In the genomic region with DNA sequence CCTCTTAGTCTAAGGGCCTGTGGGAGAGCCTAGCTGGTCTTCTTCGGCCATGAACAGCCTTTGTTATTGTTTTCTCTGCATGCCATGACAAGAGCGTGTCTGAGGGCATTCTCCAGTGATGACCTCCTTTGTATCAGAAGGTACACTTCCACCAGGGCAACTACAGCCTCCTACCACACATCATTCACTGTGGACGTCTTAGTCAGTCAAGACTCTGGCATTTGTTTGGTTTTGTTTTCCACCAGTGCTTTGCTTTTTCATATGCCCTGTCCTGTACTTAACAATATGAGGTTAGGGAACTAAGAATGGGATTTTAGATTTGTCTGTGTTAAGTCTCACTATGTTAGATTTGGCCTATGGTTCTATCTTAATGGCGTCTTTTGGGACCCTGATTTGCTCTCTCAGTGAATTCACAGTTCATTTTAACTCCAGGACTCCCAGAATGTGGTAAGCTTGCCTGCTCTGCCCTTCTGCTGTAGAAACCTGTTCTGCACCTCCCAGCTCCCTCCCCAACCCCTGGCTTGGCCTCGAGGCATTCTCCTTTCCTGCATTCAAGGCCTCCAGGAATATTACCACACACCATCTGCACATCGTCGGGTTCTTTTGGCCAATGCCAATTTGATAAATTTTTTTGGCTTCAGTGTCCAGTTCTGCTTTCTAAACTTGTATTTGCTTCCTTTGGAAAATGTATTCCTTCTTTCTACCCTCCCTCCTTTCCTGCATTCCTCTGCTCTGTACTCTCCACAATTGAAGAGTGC, we compare ENCODE assay signal across 20 cellular contexts. TPM values are rescaled to one million over a fixed set of nuclear protein-coding genes. Genes with fewer than 3 reads are reported as not detected.
A peak's percentile ranks its signal among the peaks of the same experiment; 100 is the strongest.
DNase-seq lines count a peak whose midpoint lies in the region; ATAC-seq, FAIRE-seq and TF ChIP-seq lines count a peak whose summit lies in the region.
"Had no signal": no experiment of that assay in that cellular context is flagged by ENCODE, and none has a peak within 500 bp of the region (broad histone marks: within the 10 kb centered on the region; RNA-seq: fewer than 3 reads in every experiment).

No MANE protein-coding gene starts in this region.

- H3K9me2 ChIP-seq in GM23338 (ENCODE audit: insufficient read depth): peaks cover 9% of the 10 kb centered on the region; the same call in 1 of the 2 replicates

- peaks cover 19 to 23% of the 10 kb centered on the region in 2 donors for H3K4me1 Mint-ChIP-seq in natural killer cell treated with Interleukin-12 subunit alpha and Interleukin-12 subunit beta and Interleukin-15 and Interleukin-18, amount 100 ng/mL, for 72 hours (ENCODE audit: low read depth in 2 of 2)
- H3K4me1 Mint-ChIP-seq in natural killer cell: peaks cover 8 to 9% of the 10 kb centered on the region in 2 donors
- H3K4me1 Mint-ChIP-seq in GM23338: no peaks in the 10 kb centered on the region

- WGBS in body of pancreas, 2 donors: 55 to 65% methylated on average over 6 to 7 of the region's 7 CpGs
- 62 to 76% (median 69%) methylated on average over 7 of the region's 7 CpGs for WGBS in stomach, 5 donors

- H3K4me2 ChIP-seq in keratinocyte (ENCODE audit: control insufficient read depth, extremely low read depth, insufficient read depth, low read depth, low read length) (peak overlapping the region; percentile 13), GM23338 (no peak overlapping the region)

- H3K36me3 ChIP-seq in body of pancreas (replicated peaks in 1 of 2; ENCODE audit: insufficient read depth in 1 of 2, low read depth in 2 of 2) (no peaks in the 10 kb centered on the region), keratinocyte (ENCODE audit: control insufficient read depth in 2 of 2, extremely low read depth in 1 of 2, insufficient read depth in 2 of 2, low read length in 2 of 2) (no peaks in the 10 kb centered on the region), stomach (no peaks in the 10 kb centered on the region), GM23338 (ENCODE audit: insufficient read depth) (no peaks in the 10 kb centered on the region)
- H3K36me3 ChIP-seq: esophagus squamous epithelium, ovary had no signal

- intact Hi-C loops in natural killer cell (cut with micrococcal nuclease): no loop called here
- intact Hi-C loops in body of pancreas (cut with DNase I): no loop called here
- intact Hi-C loops in stomach (cut with DNase I; ENCODE audit: low total_unique reads): no loop called here

- H3K4me1 ChIP-seq in body of pancreas: peaks cover 51% of the 10 kb centered on the region
- H3K4me1 ChIP-seq in keratinocyte (ENCODE audit: control insufficient read depth, extremely low read depth, insufficient read depth, low read length): peaks cover 29% of the 10 kb centered on the region
- peaks cover 4 to 47% (median 27%) of the 10 kb centered on the region in 4 donors for H3K4me1 ChIP-seq in stomach
- H3K4me1 ChIP-seq in GM23338 (ENCODE audit: insufficient read depth): no peaks in the 10 kb centered on the region

- H3K9me1 ChIP-seq in keratinocyte (ENCODE audit: control insufficient read depth, extremely low read depth, insufficient read depth, low read length): no peaks in the 10 kb centered on the region

- no peak overlapping the region for H3K4me3 ChIP-seq in body of pancreas
- H3K4me3 ChIP-seq in keratinocyte (ENCODE audit: control insufficient read depth in 2 of 3, extremely low read depth in 1 of 3, insufficient read depth in 2 of 3, low read depth in 1 of 3, low read length in 3 of 3): no peak overlapping the region
- no peak overlapping the region for H3K4me3 ChIP-seq in stomach
- H3K4me3 ChIP-seq in GM23338: no peak overlapping the region
- H3K4me3 ChIP-seq: esophagus squamous epithelium, mucosa of descending colon, ovary, testis had no signal

- H3K79me2 ChIP-seq in keratinocyte (ENCODE audit: control insufficient read depth, insufficient read depth, low read length) (no peaks in the 10 kb centered on the region), GM23338 (replicated peaks; ENCODE audit: insufficient read depth) (no peaks in the 10 kb centered on the region)

- TF ChIP-seq EP300 in stomach (IDR thresholded peaks at IDR 0.05): no peak

- ATAC-seq in natural killer cell treated with Interleukin-12 subunit alpha and Interleukin-12 subunit beta and Interleukin-15 and Interleukin-18, amount 100 ng/mL, for 72 hours: no peak
- no peak for ATAC-seq in natural killer cell
- peak; percentile 20 for ATAC-seq in body of pancreas
- ATAC-seq in GM19463 (IDR thresholded peaks at IDR 0.05; ENCODE audit: unreplicated experiment): no peak
- ATAC-seq in GM23338: no peak
- ATAC-seq: left colon, T-cell had no signal

- H3K27ac Mint-ChIP-seq in natural killer cell treated with Interleukin-12 subunit alpha and Interleukin-12 subunit beta and Interleukin-15 and Interleukin-18, amount 100 ng/mL, for 72 hours: peak overlapping the region in 1 of 2 donors; percentile 16
- no peak overlapping the region for H3K27ac Mint-ChIP-seq in natural killer cell
- no peak overlapping the region for H3K27ac Mint-ChIP-seq in GM23338
- H3K27ac Mint-ChIP-seq: T-cell had no signal

- H3K9ac ChIP-seq in keratinocyte (ENCODE audit: control insufficient read depth, extremely low read depth, insufficient read depth, low read length): no peak overlapping the region

- no peak for TF ChIP-seq CTCF in natural killer cell (IDR thresholded peaks at IDR 0.05)
- TF ChIP-seq CTCF in body of pancreas (IDR thresholded peaks at IDR 0.05): no peak
- no peak for TF ChIP-seq CTCF in keratinocyte (optimal IDR thresholded peaks at IDR 0.05 in 1 of 3, IDR thresholded peaks at IDR 0.05 in 1 of 3, conservative IDR thresholded peaks at IDR 0.05 in 1 of 3; ENCODE audit: extremely low read depth in 1 of 3, insufficient read depth in 2 of 3, low read length in 3 of 3)
- no peak for TF ChIP-seq CTCF in stomach (IDR thresholded peaks at IDR 0.05)
- TF ChIP-seq CTCF in GM23338 (conservative IDR thresholded peaks at IDR 0.05; ENCODE audit: low read depth in 2 of 2): no peak

- H3K36me3 Mint-ChIP-seq in natural killer cell treated with Interleukin-12 subunit alpha and Interleukin-12 subunit beta and Interleukin-15 and Interleukin-18, amount 100 ng/mL, for 72 hours: peaks cover 4% of the 10 kb centered on the region
- no peaks in the 10 kb centered on the region for H3K36me3 Mint-ChIP-seq in natural killer cell
- H3K36me3 Mint-ChIP-seq in GM23338 (ENCODE audit: low read depth): no peaks in the 10 kb centered on the region
- H3K36me3 Mint-ChIP-seq: T-cell had no signal

- H3K9me3 ChIP-seq in body of pancreas (no peaks in the 10 kb centered on the region), keratinocyte (ENCODE audit: control insufficient read depth, low read depth, low read length) (no peaks in the 10 kb centered on the region), stomach (no peaks in the 10 kb centered on the region)
- H3K9me3 ChIP-seq: esophagus squamous epithelium, mucosa of descending colon, ovary, testis had no signal

- peaks cover 37 to 40% of the 10 kb centered on the region in 2 donors for H3K27me3 Mint-ChIP-seq in natural killer cell treated with Interleukin-12 subunit alpha and Interleukin-12 subunit beta and Interleukin-15 and Interleukin-18, amount 100 ng/mL, for 72 hours
- peaks cover 25 to 44% of the 10 kb centered on the region in 2 donors for H3K27me3 Mint-ChIP-seq in natural killer cell (ENCODE audit: low read depth in 2 of 2)
- H3K27me3 Mint-ChIP-seq in GM23338 (ENCODE audit: insufficient read depth, low read depth, poor library complexity): peaks cover 4% of the 10 kb centered on the region

- no peaks in the 10 kb centered on the region for H3K27me3 ChIP-seq in body of pancreas
- H3K27me3 ChIP-seq in keratinocyte (ENCODE audit: control insufficient read depth, extremely low read depth, insufficient read depth, low read length): no peaks in the 10 kb centered on the region
- no peaks in the 10 kb centered on the region for H3K27me3 ChIP-seq in stomach
- no peaks in the 10 kb centered on the region for H3K27me3 ChIP-seq in GM23338 (ENCODE audit: insufficient read depth)
- H3K27me3 ChIP-seq: esophagus squamous epithelium, ovary, testis had no signal

- H4K20me1 ChIP-seq in keratinocyte (ENCODE audit: control insufficient read depth, extremely low read depth, insufficient read depth, low read length) (no peaks in the 10 kb centered on the region), GM23338 (replicated peaks; ENCODE audit: insufficient read depth) (no peaks in the 10 kb centered on the region)

- H2AFZ ChIP-seq in keratinocyte (ENCODE audit: control insufficient read depth, low read length) (no peak overlapping the region), GM23338 (no peak overlapping the region)

- no peaks in the 10 kb centered on the region for H3F3A ChIP-seq in GM23338 (replicated peaks; ENCODE audit: low read depth)

- no peak for FAIRE-seq in keratinocyte (lab: Jason Lieb, UNC)

- no peaks in the 10 kb centered on the region for H3K9me3 Mint-ChIP-seq in natural killer cell treated with Interleukin-12 subunit alpha and Interleukin-12 subunit beta and Interleukin-15 and Interleukin-18, amount 100 ng/mL, for 72 hours
- H3K9me3 Mint-ChIP-seq in natural killer cell (no peaks in the 10 kb centered on the region), GM23338 (peaks cover 3% of the 10 kb centered on the region; the same call in 1 of the 3 replicates)

- peak overlapping the region; percentile 43 for H3K4me3 Mint-ChIP-seq in natural killer cell treated with Interleukin-12 subunit alpha and Interleukin-12 subunit beta and Interleukin-15 and Interleukin-18, amount 100 ng/mL, for 72 hours
- H3K4me3 Mint-ChIP-seq in natural killer cell (no peak overlapping the region), GM23338 (no peak overlapping the region)
- H3K4me3 Mint-ChIP-seq: T-cell had no signal

- no peak for TF ChIP-seq POLR2A in body of pancreas (IDR thresholded peaks at IDR 0.05)
- no peak for TF ChIP-seq POLR2A in stomach (IDR thresholded peaks at IDR 0.05)

- no peak for DNase-seq in natural killer cell treated with Interleukin-12 subunit alpha and Interleukin-12 subunit beta and Interleukin-15 and Interleukin-18, amount 100 ng/mL, for 72 hours (ENCODE audit: low spot score)
- DNase-seq in natural killer cell (no peak), body of pancreas (peak in 2 of 4 donors; percentile 38 to 44), keratinocyte (ENCODE audit: low read depth, low spot score) (no peak), stomach (no peak), kidney glomerular epithelial cell (lab: John Stamatoyannopoulos, UW) (no peak), GM23338 (ENCODE audit: low spot score) (no peak)
- DNase-seq: activated gamma-delta T cell; esophagus squamous epithelium; Kasumi-1; left colon; mucosa of descending colon; NCI-H1417; NCI-H2171; stimulated activated CD4-positive, alpha-beta T cell treated with anti-CD3 and anti-CD28 coated beads, Interleukin-4, amount 100 ng/mL, for 1 hour; T-cell; testis had no signal

- peak overlapping the region in 2 of 4 donors; percentile 89 to 91 for H3K27ac ChIP-seq in body of pancreas
- H3K27ac ChIP-seq in keratinocyte (ENCODE audit: control insufficient read depth, insufficient read depth, low read length): peak overlapping the region; percentile 39
- H3K27ac ChIP-seq in stomach: peak overlapping the region in 3 of 5 donors; percentile 64 to 86 (median 78)
- H3K27ac ChIP-seq in GM23338 (ENCODE audit: low read depth): no peak overlapping the region
- H3K27ac ChIP-seq: testis, VCaP had no signal

- dilution Hi-C loops in keratinocyte (cut with MboI; ENCODE audit: extremely low pct_ligation_motif_present, low sequenced_read_pairs): no loop called here

RNA-seq across cellular contexts. Expression of gene IL1R1, which starts 42.8 kb away (rescaled TPM):
- total RNA-seq in natural killer cell treated with Interleukin-12 subunit alpha and Interleukin-12 subunit beta and Interleukin-15 and Interleukin-18, amount 100 ng/mL, for 72 hours: under 1 TPM; 0.19 to 0.86 TPM
- total RNA-seq in natural killer cell (1 to 10 TPM in 1 of 3 donors, under 1 TPM in 2; 0.45 to 3.1 (median 0.68) TPM), body of pancreas (10 to 100 TPM; 53.4 to 55.4 TPM), stomach (10 to 100 TPM; 17.5 to 67.7 (median 49.1) TPM)
- polyA plus RNA-seq in keratinocyte (6.9 to 10.5 TPM (median 7.5 TPM) in 3 replicates), stomach (100 to 1,000 TPM in 1 of 3 donors, 10 to 100 TPM in 2; 26.5 to 109 (median 75.3) TPM), GM23338 (2016; fragmentation: Nextera tagmentation; extraction: Ambion mirVana) (0.26 TPM in 1 of 2 replicates, not detected in the other)
- polyA plus RNA-seq in keratinocyte (2011; ENCODE audit: low read depth): 2.7 TPM
- 7.2 and 9.8 TPM in 2 replicates for polyA plus RNA-seq in keratinocyte (2011; cell fraction: cytosol; rRNA removed)
- polyA plus RNA-seq in keratinocyte (2011; cell fraction: nucleus; rRNA removed): 7.9 and 8.4 TPM in 2 replicates
- 4.4 and 4.6 TPM in 2 replicates for polyA plus RNA-seq in keratinocyte (2012; ENCODE audit: low replicate concordance)
- polyA minus RNA-seq in keratinocyte: 5.0 to 9.0 TPM (median 6.5 TPM) in 3 replicates
- polyA minus RNA-seq in keratinocyte (2011; cell fraction: cytosol; rRNA and poly(A)+ RNA removed): 7.9 TPM
- polyA minus RNA-seq in keratinocyte (2011; cell fraction: nucleus; rRNA and poly(A)+ RNA removed): 2.5 and 5.4 TPM in 2 replicates
- total RNA-seq in GM23338 (2014; rRNA removed; shearing (Covaris generic)): 0.17 and 0.47 TPM in 2 replicates

Comparison
In these comparisons a context has a peak if more than half of its experiments do, and no peak if none do; other contexts are left out.
1. RNA of gene IL1R1, which starts 42.8 kb away (total RNA-seq): 53.4 to 55.4 TPM in body of pancreas and 17.5 to 67.7 TPM in stomach; 0.19 to 0.86 TPM in natural killer cell treated with Interleukin-12 subunit alpha and Interleukin-12 subunit beta and Interleukin-15 and Interleukin-18, amount 100 ng/mL, for 72 hours, 0.45 to 3.1 TPM in natural killer cell and 0.17 to 0.47 TPM in GM23338; every median in the first group is over 4 times any median in the second.